Comparison of ENCODE assay signal across 14 cellular contexts in the genomic region with DNA sequence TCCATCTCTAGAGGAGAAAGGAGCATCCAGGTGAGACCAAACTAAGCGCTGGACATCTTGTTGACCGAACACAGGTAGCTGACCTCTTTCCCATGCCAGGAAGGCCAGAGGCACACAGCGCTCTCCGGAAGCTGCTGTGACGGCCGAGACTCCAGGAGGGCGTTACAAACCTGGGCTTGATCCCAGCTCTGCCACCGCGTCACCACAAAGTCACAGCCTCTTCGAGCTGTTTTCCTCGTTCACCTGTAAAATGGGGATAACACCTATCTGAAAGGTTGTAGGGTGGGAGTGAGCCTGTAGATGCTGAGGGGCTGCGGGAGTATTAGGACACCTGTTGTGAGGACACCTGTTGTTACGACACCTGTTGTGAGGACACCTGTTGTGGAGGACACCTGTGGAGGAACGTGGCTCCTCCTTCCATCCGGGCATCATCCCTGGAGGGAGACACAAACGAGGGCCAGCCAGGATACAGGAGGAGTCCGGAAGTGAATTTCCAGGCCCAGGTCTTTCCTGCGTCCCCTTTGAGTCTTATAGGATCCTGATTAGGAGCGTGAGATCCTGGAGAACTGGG. TPM values are rescaled to one million over a fixed set of nuclear protein-coding genes. Genes with fewer than 3 reads are reported as not detected.
DNase-seq lines count a peak whose midpoint lies in the region; ATAC-seq and TF ChIP-seq lines count a peak whose summit lies in the region.
"Had no signal": no experiment of that assay in that cellular context is flagged by ENCODE, and none has a peak within 500 bp of the region (broad histone marks: within the 10 kb centered on the region; RNA-seq: fewer than 3 reads in every experiment).

No MANE protein-coding gene starts in this region.

- H3K9me3 ChIP-seq in PC-9 (ENCODE audit: insufficient read depth, low read depth) (no peaks in the 10 kb centered on the region), aorta (ENCODE audit: control insufficient read depth, low read length) (no peaks in the 10 kb centered on the region), upper lobe of left lung (no peaks in the 10 kb centered on the region), stomach (no peaks in the 10 kb centered on the region)
- H3K9me3 ChIP-seq: A549, BE2C had no signal

- H3K4me2 ChIP-seq in PC-9, result no peak overlapping the region; the same call in 1 of the 2 replicates
- H3K4me2 ChIP-seq: A549 had no signal

- CTCF ChIA-PET in PC-9 (lab: Charles Lee), result interaction anchor here (1.1 kb wide), 1 partner anchor 15 kb away, joined by 5 read pairs; no protein-coding TSS in a partner anchor

- peak; percentile 14 for DNase-seq in Right ventricle myocardium inferior (ENCODE audit: missing footprints)
- no peak for DNase-seq in Right ventricle myocardium superior
- DNase-seq in PC-9, result no peak
- DNase-seq in islet precursor cell, result peak; percentile 46
- peak; percentile 29 to 55 for DNase-seq in aorta
- no peak for DNase-seq in upper lobe of left lung
- no peak for DNase-seq in EL
- DNase-seq in stomach, result no peak
- DNase-seq: BE2C; CD4-positive, alpha-beta memory T cell; DMS153 had no signal

- no peaks in the 10 kb centered on the region for H3K27me3 ChIP-seq in PC-9 (ENCODE audit: insufficient read depth, low read depth)
- no peaks in the 10 kb centered on the region for H3K27me3 ChIP-seq in aorta (ENCODE audit: control insufficient read depth in 1 of 2, insufficient read depth in 2 of 2, low read length in 1 of 2)
- no peaks in the 10 kb centered on the region for H3K27me3 ChIP-seq in upper lobe of left lung
- peaks cover 10 to 41% (median 26%) of the 10 kb centered on the region in 3 donors for H3K27me3 ChIP-seq in stomach

- POLR2A ChIA-PET in PC-9 (lab: Charles Lee; ENCODE audit: unreplicated experiment), result interaction anchor here (0.5 kb wide), 1 partner anchor 35 kb away, joined by 3 read pairs; no protein-coding TSS in a partner anchor

- H3K36me3 ChIP-seq in PC-9 (ENCODE audit: low read depth), result no peaks in the 10 kb centered on the region
- no peaks in the 10 kb centered on the region for H3K36me3 ChIP-seq in aorta (ENCODE audit: control insufficient read depth in 1 of 2, insufficient read depth in 2 of 2, low read length in 1 of 2)
- H3K36me3 ChIP-seq in upper lobe of left lung, result no peaks in the 10 kb centered on the region
- H3K36me3 ChIP-seq in stomach, result no peaks in the 10 kb centered on the region
- H3K36me3 ChIP-seq: BE2C had no signal

- TF ChIP-seq CTCF in PC-9 (conservative IDR thresholded peaks at IDR 0.05) (no peak), upper lobe of left lung (IDR thresholded peaks at IDR 0.05) (no peak), stomach (IDR thresholded peaks at IDR 0.05) (no peak)

- intact Hi-C loops in Right ventricle myocardium inferior (cut with DNase I) (no loop called here), Right ventricle myocardium superior (cut with DNase I) (no loop called here), PC-9 (cut with micrococcal nuclease; ENCODE audit: unreplicated experiment) (no loop called here), aorta (cut with DNase I) (no loop called here), stomach (cut with DNase I; ENCODE audit: low total_unique reads) (no loop called here)

- H4K20me1 ChIP-seq in PC-9 (ENCODE audit: insufficient read depth), result no peaks in the 10 kb centered on the region

- H3F3A ChIP-seq in PC-9 (ENCODE audit: insufficient read depth, low read depth), result peaks cover 13% of the 10 kb centered on the region

- no peak overlapping the region for H3K4me3 ChIP-seq in PC-9
- no peak overlapping the region for H3K4me3 ChIP-seq in aorta (ENCODE audit: low read length in 2 of 2)
- H3K4me3 ChIP-seq in upper lobe of left lung, result no peak overlapping the region
- H3K4me3 ChIP-seq in stomach, result no peak overlapping the region
- H3K4me3 ChIP-seq: A549 had no signal

- H2AFZ ChIP-seq in PC-9, result no peak overlapping the region

- TF ChIP-seq EP300 in upper lobe of left lung (IDR thresholded peaks at IDR 0.05) (no peak), stomach (IDR thresholded peaks at IDR 0.05) (no peak)

- H3K4me1 ChIP-seq in PC-9 (replicated peaks; ENCODE audit: insufficient read depth) (peaks cover 49% of the 10 kb centered on the region), aorta (ENCODE audit: control insufficient read depth in 1 of 2, insufficient read depth in 2 of 2, low read length in 2 of 2) (no peaks in the 10 kb centered on the region), upper lobe of left lung (no peaks in the 10 kb centered on the region), stomach (peaks cover 0 to 8% (median 0%) of the 10 kb centered on the region in 4 donors)

- ATAC-seq in Right ventricle myocardium inferior, result no peak
- ATAC-seq in Right ventricle myocardium superior (ENCODE audit: poor library complexity), result no peak
- ATAC-seq in aorta (ENCODE audit: low FRiP score), result no peak
- ATAC-seq in upper lobe of left lung (ENCODE audit: low FRiP score in 2 of 2), result no peak

- TF ChIP-seq POLR2A in upper lobe of left lung (IDR thresholded peaks at IDR 0.05), result no peak
- TF ChIP-seq POLR2A in stomach (IDR thresholded peaks at IDR 0.05), result no peak

- peaks cover 21% of the 10 kb centered on the region for H3K79me2 ChIP-seq in PC-9 (ENCODE audit: low read depth)

- no peaks in the 10 kb centered on the region for H3K9me2 ChIP-seq in PC-9 (ENCODE audit: insufficient read depth)

- 86 to 89% methylated on average over 19 of the region's 19 CpGs for WGBS in aorta, 2 donors
- 86 to 93% methylated on average over 19 of the region's 19 CpGs for WGBS in upper lobe of left lung, 2 donors
- 86 to 89% (median 88%) methylated on average over 19 of the region's 19 CpGs for WGBS in stomach, 5 donors

- BruUV-seq in PC-9 (replicated peaks; lab: Mats Ljungman, UMichigan), result no TSS peak

- peak overlapping the region; percentile 89 for H3K27ac ChIP-seq in PC-9
- H3K27ac ChIP-seq in aorta (ENCODE audit: low read depth in 1 of 2, low read length in 2 of 2), result no peak overlapping the region
- no peak overlapping the region for H3K27ac ChIP-seq in upper lobe of left lung
- no peak overlapping the region for H3K27ac ChIP-seq in stomach
- H3K27ac ChIP-seq: A549, C4-2B had no signal

RNA-seq across cellular contexts. Expression of gene MUC4, which starts 2.3 kb away (rescaled TPM):
- total RNA-seq in Right ventricle myocardium inferior (not detected), Right ventricle myocardium superior (not detected), PC-9 (2021) (63.7 and 84.4 TPM in 2 replicates), aorta (under 1 TPM in 1 of 2 donors, not detected in 1; 0.06 TPM), upper lobe of left lung (10 to 100 TPM in 4 of 6 donors, 1 to 10 TPM in 2; 4.6 to 75.4 (median 11.3) TPM), stomach (100 to 1,000 TPM in 1 of 5 donors, 10 to 100 TPM in 3, under 1 TPM in 1; 0.73 to 355 (median 41.3) TPM)
- polyA plus RNA-seq in aorta (under 1 TPM; 0.08 to 0.25 TPM), stomach (10 to 100 TPM in 1 of 3 donors, under 1 TPM in 1, not detected in 1; 0.81 to 28.9 TPM)
- total RNA-seq: CD4-positive, alpha-beta memory T cell had no signal
- polyA plus RNA-seq: AG04450; CD4-positive, alpha-beta memory T cell had no signal

Comparison
In these comparisons a context has a peak if more than half of its experiments do, and no peak if none do; other contexts are left out.
1. DNase-seq: peak in Right ventricle myocardium inferior (single experiment), islet precursor cell (single experiment) and aorta (2 of 2); none in Right ventricle myocardium superior (single experiment), PC-9 (0 of 2), upper lobe of left lung (0 of 2), EL (single experiment) and stomach (single experiment).